ENCODE assay signal across 27 cellular contexts in the genomic region with DNA sequence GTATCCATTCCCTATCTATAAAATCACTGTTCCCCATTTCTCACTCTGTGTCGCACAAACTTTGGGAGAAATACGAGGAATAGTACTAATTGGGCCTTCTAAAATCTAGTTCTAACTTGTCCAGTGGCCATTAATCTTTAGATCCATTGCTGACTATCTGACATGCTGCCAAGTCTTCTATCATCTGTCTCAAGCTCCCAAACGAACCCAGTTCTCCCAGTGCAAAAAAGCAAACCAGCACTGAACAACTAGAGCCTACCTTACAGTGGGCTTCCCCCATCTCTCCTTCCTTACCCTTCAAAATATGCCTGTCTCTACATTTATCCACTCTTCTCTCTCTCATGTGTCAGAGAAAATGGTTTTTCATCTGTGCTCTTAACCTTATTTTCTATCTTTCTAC. TPM values are rescaled to one million over a fixed set of nuclear protein-coding genes. Genes with fewer than 3 reads are reported as not detected.
DNase-seq lines count a peak whose midpoint lies in the region; ATAC-seq and TF ChIP-seq lines count a peak whose summit lies in the region.
"Had no signal": no experiment of that assay in that cellular context is flagged by ENCODE, and none has a peak within 500 bp of the region (broad histone marks: within the 10 kb centered on the region; RNA-seq: fewer than 3 reads in every experiment).

No MANE protein-coding gene starts in this region.

- H3K9me3 ChIP-seq in HEK293 (ENCODE audit: control insufficient read depth, insufficient read depth, low read depth, low read length) (no peaks in the 10 kb centered on the region), esophagus squamous epithelium (peaks cover 0 to 6% (median 4%) of the 10 kb centered on the region in 3 donors)
- H3K9me3 ChIP-seq: Caco-2 had no signal

- H3K4me3 ChIP-seq in HEK293 (ENCODE audit: low read depth, low read length), result no peak overlapping the region
- H3K4me3 ChIP-seq in esophagus squamous epithelium, result no peak overlapping the region
- H3K4me3 ChIP-seq: BLaER1 treated with 17β-estradiol and CSF1 and Interleukin-3, amounts not matched to agents 10 nM and 100 nM; GM12878 had no signal

- H3K27me3 ChIP-seq in esophagus squamous epithelium, result no peaks in the 10 kb centered on the region
- H3K27me3 ChIP-seq: BLaER1 treated with 17β-estradiol and CSF1 and Interleukin-3, amounts not matched to agents 10 nM and 100 nM had no signal

- H3K36me3 ChIP-seq in HEK293 (ENCODE audit: control insufficient read depth in 2 of 2, insufficient read depth in 1 of 2, low read length in 2 of 2), result no peaks in the 10 kb centered on the region
- H3K36me3 ChIP-seq in esophagus squamous epithelium, result no peaks in the 10 kb centered on the region
- H3K36me3 ChIP-seq: BLaER1 treated with 17β-estradiol and CSF1 and Interleukin-3, amounts not matched to agents 10 nM and 100 nM had no signal

- ATAC-seq in WTC11, result no peak
- ATAC-seq: CD8-positive, alpha-beta T cell; GM12878 had no signal

- CTCF ChIA-PET in HEK293 (lab: Yijun Ruan, JAX), result no interaction called here
- CTCF ChIA-PET in WTC11 (lab: Charles Lee), result no interaction called here

- H3K27ac ChIP-seq in HEK293 (ENCODE audit: extremely low read depth, low read depth, low read length) (no peak overlapping the region), epithelial cell of prostate (peak overlapping the region; percentile 26), esophagus squamous epithelium (peak overlapping the region in 3 of 4 donors; percentile 15 to 54 (median 49))
- H3K27ac ChIP-seq: BLaER1 treated with 17β-estradiol and CSF1 and Interleukin-3, amounts not matched to agents 10 nM and 100 nM; C4-2B had no signal

- no peak for DNase-seq in WTC11 (ENCODE audit: low spot score)
- no peak for DNase-seq in epithelial cell of prostate (ENCODE audit: low read depth, low spot score)
- no peak for DNase-seq in esophagus squamous epithelium (lab: John Stamatoyannopoulos, UW)
- DNase-seq in NCI-H345 treated with DMSO at 0.1 percent for 48 hours (lab: John Stamatoyannopoulos, UW; ENCODE audit: unreplicated experiment), result no peak
- DNase-seq in DMS114 treated with DMSO at 0.1 percent for 48 hours (lab: John Stamatoyannopoulos, UW; ENCODE audit: unreplicated experiment), result no peak
- no peak for DNase-seq in activated T-cell treated with anti-CD3 and anti-CD28 coated beads for 4 hours
- DNase-seq: 8988T; ACHN; AML-193; Caco-2; Calu3; CD4-positive, alpha-beta T cell; CD8-positive, alpha-beta T cell; DMS153; DMS53; DMS79; DND-41; EL; GDM1 had no signal

- intact Hi-C loops in esophagus squamous epithelium (cut with DNase I), result no loop called here

- no peaks in the 10 kb centered on the region; the same call in none of the 2 replicates for H3K27me3 Mint-ChIP-seq in WTC11 (ENCODE audit: low read depth)
- H3K27me3 Mint-ChIP-seq: B cell had no signal

- H3K9me3 Mint-ChIP-seq in WTC11, result peaks cover 19% of the 10 kb centered on the region

- H3K4me1 Mint-ChIP-seq in WTC11, result no peaks in the 10 kb centered on the region
- H3K4me1 Mint-ChIP-seq: B cell had no signal

- H3K27ac Mint-ChIP-seq in WTC11, result no peak overlapping the region
- H3K27ac Mint-ChIP-seq: B cell; CD4-positive, alpha-beta T cell; CD8-positive, alpha-beta T cell had no signal

- WGBS in esophagus squamous epithelium, 2 donors, result 60 to 71% methylated on average over 3 of the region's 3 CpGs

- no peaks in the 10 kb centered on the region for H3K4me1 ChIP-seq in HEK293 (ENCODE audit: control insufficient read depth, insufficient read depth, low read length)
- peaks cover 0 to 17% (median 0%) of the 10 kb centered on the region in 3 donors for H3K4me1 ChIP-seq in esophagus squamous epithelium
- H3K4me1 ChIP-seq: Caco-2 had no signal

- TF ChIP-seq POLR2A in esophagus squamous epithelium (IDR thresholded peaks at IDR 0.05), result no peak

- TF ChIP-seq CTCF in HEK293 (tag by site-specific recombination; IDR thresholded peaks at IDR 0.05) (no peak), WTC11 (IDR thresholded peaks at IDR 0.05) (no peak), esophagus squamous epithelium (IDR thresholded peaks at IDR 0.05) (no peak)

- H3K4me3 Mint-ChIP-seq in WTC11, result no peak overlapping the region
- H3K4me3 Mint-ChIP-seq: B cell; CD4-positive, alpha-beta T cell; CD8-positive, alpha-beta T cell had no signal

- H3K36me3 Mint-ChIP-seq in WTC11, result no peaks in the 10 kb centered on the region
- H3K36me3 Mint-ChIP-seq: CD8-positive, alpha-beta T cell had no signal

- POLR2A ChIA-PET in HEK293 (lab: Yijun Ruan, JAX) (no interaction called here), WTC11 (lab: Charles Lee) (no interaction called here)

TF ChIP-seq in HEK293, 187 proteins besides CTCF, POLR2A, EP300 and RAD21:
- TF ChIP-seq GLIS1 (tag by site-specific recombination; IDR thresholded peaks at IDR 0.05) (no peak), SETDB1 (IDR thresholded peaks at IDR 0.05; ENCODE audit: insufficient read length, low read length) (peak; percentile 16), ZNF266 (tag by site-specific recombination; IDR thresholded peaks at IDR 0.05; ENCODE audit: low read depth) (no peak)

TF ChIP-seq in WTC11, 78 proteins besides CTCF, POLR2A, EP300 and RAD21:
- TF ChIP-seq TCF7 (CRISPR knock-in tag; IDR thresholded peaks at IDR 0.05; ENCODE audit: low read depth) (no peak), ZNF317 (CRISPR knock-in tag; IDR thresholded peaks at IDR 0.05; ENCODE audit: borderline replicate concordance, low read depth) (peak; percentile 89)

RNA-seq across cellular contexts. Expression of gene SPINK7, which starts 3.2 kb away (rescaled TPM):
- total RNA-seq in WTC11 (2021) (not detected in 3 replicates), esophagus squamous epithelium (100 to 1,000 TPM; 137 to 321 (median 253) TPM)
- total RNA-seq: A673; B cell; Caco-2; Calu3; CD4-positive, alpha-beta T cell; CD8-positive, alpha-beta T cell; Daoy; G401; GM12878 had no signal

RNA-seq across cellular contexts. Expression of gene SPINK9, which starts 26.3 kb away (rescaled TPM):
- total RNA-seq in WTC11 (2021) (not detected in 3 replicates), esophagus squamous epithelium (not detected)
- total RNA-seq: A673; B cell; Caco-2; Calu3; CD4-positive, alpha-beta T cell; CD8-positive, alpha-beta T cell; Daoy; G401; GM12878 had no signal

RNA-seq across cellular contexts. Expression of gene SPINK13, which starts 40.4 kb away (rescaled TPM):
- total RNA-seq in WTC11 (2021) (0.17 TPM in 1 of 3 replicates, not detected in the others), esophagus squamous epithelium (not detected)
- total RNA-seq: A673; B cell; Caco-2; Calu3; CD4-positive, alpha-beta T cell; CD8-positive, alpha-beta T cell; Daoy; G401; GM12878 had no signal

Comparison
In these comparisons a context has a peak if more than half of its experiments do, and no peak if none do; other contexts are left out.
1. RNA of gene SPINK7, which starts 3.2 kb away (total RNA-seq): 137 to 321 TPM in esophagus squamous epithelium; not detected in WTC11; every median in the first group is over 100 times any median in the second.